33 cellular contexts compared by ENCODE assay signal in genomic region chr6:102355578-102355977, GRCh38.
"Had no signal": no experiment of that assay in that cellular context is flagged by ENCODE, and none has a peak within 500 bp of the region (broad histone marks: within the 10 kb centered on the region; RNA-seq: fewer than 3 reads in every experiment).

No MANE protein-coding gene starts in this region.

- H3K4me3 ChIP-seq: adrenal gland, body of pancreas, esophagus muscularis mucosa, gastrocnemius medialis, heart left ventricle had no signal

- H3K4me1 Mint-ChIP-seq: activated naive CD4-positive, alpha-beta T cell treated with anti-CD3 and anti-CD28 coated beads, Interleukin-2, amount 50 U/mL, for 24 hours; activated naive CD8-positive, alpha-beta T cell treated with anti-CD3 and anti-CD28 coated beads for 36 hours; activated naive CD8-positive, alpha-beta T cell treated with anti-CD3 and anti-CD28 coated beads, Interleukin-2, amount 50 U/mL, for 24 hours; activated T-helper 17 cell treated with anti-CD3 and anti-CD28 coated beads, Interleukin-2, amount 50 U/mL, for 72 hours; T-helper 17 cell had no signal

- H3K27me3 ChIP-seq: adrenal gland, body of pancreas, esophagus muscularis mucosa, foreskin keratinocyte, gastrocnemius medialis had no signal

- ATAC-seq: activated CD8-positive, alpha-beta T cell treated with anti-CD3 and anti-CD28 coated beads for 36 hours; activated naive CD8-positive, alpha-beta T cell treated with anti-CD3 and anti-CD28 coated beads, Interleukin-2, amount 50 U/mL, for 24 hours; activated T-cell treated with anti-CD3 and anti-CD28 coated beads, Interleukin-2, amount 50 U/mL, for 4 hours; activated T-helper 17 cell treated with anti-CD3 and anti-CD28 coated beads, Interleukin-2, amount 50 U/mL, for 72 hours; body of pancreas; effector memory CD8-positive, alpha-beta T cell; foreskin keratinocyte; gastrocnemius medialis; heart left ventricle; T-helper 17 cell had no signal

- H3K9me3 Mint-ChIP-seq: activated naive CD8-positive, alpha-beta T cell treated with anti-CD3 and anti-CD28 coated beads, Interleukin-2, amount 50 U/mL, for 24 hours; activated T-cell treated with anti-CD3 and anti-CD28 coated beads, Interleukin-2, amount 50 U/mL, for 4 hours had no signal

- H3K9me3 ChIP-seq: adrenal gland, esophagus muscularis mucosa, gastrocnemius medialis had no signal

- H3K27ac Mint-ChIP-seq: activated CD8-positive, alpha-beta T cell treated with anti-CD3 and anti-CD28 coated beads for 36 hours; activated naive CD4-positive, alpha-beta T cell treated with anti-CD3 and anti-CD28 coated beads for 36 hours; activated naive CD4-positive, alpha-beta T cell treated with anti-CD3 and anti-CD28 coated beads, Interleukin-2, amount 50 U/mL, for 24 hours; activated naive CD8-positive, alpha-beta T cell treated with anti-CD3 and anti-CD28 coated beads for 36 hours; activated naive CD8-positive, alpha-beta T cell treated with anti-CD3 and anti-CD28 coated beads, Interleukin-2, amount 50 U/mL, for 24 hours; activated T-helper 17 cell treated with anti-CD3 and anti-CD28 coated beads, Interleukin-2, amount 50 U/mL, for 72 hours; effector memory CD8-positive, alpha-beta T cell; T-helper 17 cell; T-helper 2 cell treated with Interferon-gamma antibody and Interleukin-4, amounts not matched to agents 5 μg/mL and 100 μg/mL, for 36 hours had no signal

- H3K4me3 Mint-ChIP-seq: activated CD8-positive, alpha-beta T cell treated with anti-CD3 and anti-CD28 coated beads for 36 hours; activated naive CD4-positive, alpha-beta T cell treated with anti-CD3 and anti-CD28 coated beads for 36 hours; activated naive CD4-positive, alpha-beta T cell treated with anti-CD3 and anti-CD28 coated beads, Interleukin-2, amount 50 U/mL, for 24 hours; activated naive CD8-positive, alpha-beta T cell treated with anti-CD3 and anti-CD28 coated beads for 36 hours; activated naive CD8-positive, alpha-beta T cell treated with anti-CD3 and anti-CD28 coated beads, Interleukin-2, amount 50 U/mL, for 24 hours; activated T-cell treated with anti-CD3 and anti-CD28 coated beads, Interleukin-2, amount 50 U/mL, for 4 hours; activated T-helper 17 cell treated with anti-CD3 and anti-CD28 coated beads, Interleukin-2, amount 50 U/mL, for 72 hours; effector memory CD8-positive, alpha-beta T cell; T-helper 17 cell; T-helper 2 cell treated with Interferon-gamma antibody and Interleukin-4, amounts not matched to agents 5 μg/mL and 100 μg/mL, for 36 hours had no signal

- DNase-seq: activated CD4-positive, alpha-beta T cell treated with anti-CD3 and anti-CD28 coated beads for 1 hour; activated CD4-positive, alpha-beta T cell treated with anti-CD3 and anti-CD28 coated beads for 48 hours; activated CD4-positive, alpha-beta T cell treated with anti-CD3 and anti-CD28 coated beads, Interleukin-2, amount 50 U/mL, for 1 hour; activated CD4-positive, alpha-beta T cell treated with anti-CD3 and anti-CD28 coated beads, Interleukin-2, amount 50 U/mL, for 48 hours; activated CD8-positive, alpha-beta memory T cell treated with anti-CD3 and anti-CD28 coated beads for 24 hours; activated CD8-positive, alpha-beta T cell treated with anti-CD3 and anti-CD28 coated beads for 36 hours; activated effector memory CD4-positive, alpha-beta T cell treated with Interleukin-2 at 50 U/mL for 16 hours; activated naive CD4-positive, alpha-beta T cell treated with anti-CD3 and anti-CD28 coated beads for 36 hours; activated naive CD8-positive, alpha-beta T cell treated with anti-CD3 and anti-CD28 coated beads for 36 hours; activated naive CD8-positive, alpha-beta T cell treated with anti-CD3 and anti-CD28 coated beads, Interleukin-2, amount 50 U/mL, for 24 hours; activated T-cell treated with anti-CD3 and anti-CD28 coated beads, Interleukin-2, amount 50 U/mL, for 4 hours; adrenal gland; amygdala; aorta; body of pancreas; caudate nucleus; cortex of kidney; dermis blood vessel endothelial cell; effector CD4-positive, alpha-beta T cell; effector memory CD8-positive, alpha-beta T cell; erythroblast; foreskin keratinocyte; gastrocnemius medialis; glutamatergic neuron; heart left ventricle; T-helper 1 cell; T-helper 17 cell; T1000 had no signal

- H3K36me3 ChIP-seq: adrenal gland, esophagus muscularis mucosa, gastrocnemius medialis, heart left ventricle had no signal

- H3K27me3 Mint-ChIP-seq: activated CD8-positive, alpha-beta T cell treated with anti-CD3 and anti-CD28 coated beads for 36 hours; activated naive CD4-positive, alpha-beta T cell treated with anti-CD3 and anti-CD28 coated beads, Interleukin-2, amount 50 U/mL, for 24 hours; activated naive CD8-positive, alpha-beta T cell treated with anti-CD3 and anti-CD28 coated beads for 36 hours; activated naive CD8-positive, alpha-beta T cell treated with anti-CD3 and anti-CD28 coated beads, Interleukin-2, amount 50 U/mL, for 24 hours; activated T-helper 17 cell treated with anti-CD3 and anti-CD28 coated beads, Interleukin-2, amount 50 U/mL, for 72 hours; effector memory CD8-positive, alpha-beta T cell; T-helper 17 cell had no signal

- FAIRE-seq: colon had no signal

- H3K4me1 ChIP-seq: adrenal gland, body of pancreas, esophagus muscularis mucosa, gastrocnemius medialis, heart left ventricle had no signal

- H3K27ac ChIP-seq: adrenal gland, body of pancreas, esophagus muscularis mucosa, foreskin keratinocyte, gastrocnemius medialis, heart left ventricle had no signal
